1 cellular context compared by ENCODE assay signal in the genomic region with DNA sequence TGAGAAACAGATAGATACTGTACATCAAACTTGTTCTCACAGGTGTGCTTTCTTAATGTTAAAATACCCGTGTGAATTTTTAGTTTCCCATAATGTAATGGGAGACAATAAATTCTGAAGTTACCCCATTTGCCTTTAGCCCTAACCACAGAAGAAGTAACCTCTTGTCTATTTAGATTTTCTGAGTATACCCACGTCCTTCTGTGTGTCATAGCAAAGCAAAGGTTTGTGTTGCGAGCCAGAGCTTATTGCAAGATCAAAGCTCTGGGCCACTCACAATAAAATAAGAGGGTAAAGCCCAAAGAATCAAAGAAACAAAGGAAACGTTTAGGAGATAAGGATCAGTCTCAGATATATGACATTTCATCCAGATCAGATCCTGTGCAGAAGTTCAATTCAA.
TF ChIP-seq lines count a peak whose summit lies in the region.

No MANE protein-coding gene starts in this region.

TF ChIP-seq in IMR-90, 13 proteins besides CTCF, POLR2A, EP300 and RAD21 (continued from another document):
- TF ChIP-seq SMC3 (IDR thresholded peaks at IDR 0.05; ENCODE audit: low read depth, low read length) (no peak), MXI1 (IDR thresholded peaks at IDR 0.05; ENCODE audit: borderline replicate concordance, low read depth, low read length) (no peak), RCOR1 (IDR thresholded peaks at IDR 0.05; ENCODE audit: insufficient replicate concordance, low read length) (no peak)
- TF ChIP-seq, protein P1, sequence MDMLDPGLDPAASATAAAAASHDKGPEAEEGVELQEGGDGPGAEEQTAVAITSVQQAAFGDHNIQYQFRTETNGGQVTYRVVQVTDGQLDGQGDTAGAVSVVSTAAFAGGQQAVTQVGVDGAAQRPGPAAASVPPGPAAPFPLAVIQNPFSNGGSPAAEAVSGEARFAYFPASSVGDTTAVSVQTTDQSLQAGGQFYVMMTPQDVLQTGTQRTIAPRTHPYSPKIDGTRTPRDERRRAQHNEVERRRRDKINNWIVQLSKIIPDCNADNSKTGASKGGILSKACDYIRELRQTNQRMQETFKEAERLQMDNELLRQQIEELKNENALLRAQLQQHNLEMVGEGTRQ (IDR thresholded peaks at IDR 0.05; ENCODE audit: low read depth, low read length) = no peak
